ENCODE assay signal across 22 cellular contexts in genomic region chr12:108442077-108442476, GRCh38.
DNase-seq lines count a peak whose midpoint lies in the region; ATAC-seq and TF ChIP-seq lines count a peak whose summit lies in the region.
"Had no signal": no experiment of that assay in that cellular context is flagged by ENCODE, and none has a peak within 500 bp of the region (broad histone marks: within the 10 kb centered on the region; RNA-seq: fewer than 3 reads in every experiment).

No MANE protein-coding gene starts in this region.

- H2BK5ac ChIP-seq in H9 (ENCODE audit: insufficient read length, low read length) = no peak overlapping the region

- H3K27me3 ChIP-seq in H9 (ENCODE audit: insufficient read depth, low read length) = no peaks in the 10 kb centered on the region
- H3K27me3 ChIP-seq in iPS DF 6.9 (ENCODE audit: control insufficient read depth, insufficient read depth, low read length) = no peaks in the 10 kb centered on the region
- H3K27me3 ChIP-seq in ascending aorta = no peaks in the 10 kb centered on the region
- H3K27me3 ChIP-seq: cardiac muscle cell, ovary had no signal

- H3K4me3 Mint-ChIP-seq in H9 (peak overlapping the region; percentile 29 to 33; a peak in 4 of 5 replicates), osteocyte (ENCODE audit: unreplicated experiment) (no peak overlapping the region)
- H3K4me3 Mint-ChIP-seq: activated CD4-positive, alpha-beta T cell treated with anti-CD3 and anti-CD28 coated beads, Interleukin-2, amount 10 ng/mL, durations not matched to agents 7 days and 5 days; CD4-positive, CD25-positive, alpha-beta regulatory T cell; mesothelial cell of epicardium; stimulated activated memory B cell treated with anti-CD40 and anti-IgM and Interleukin-4, amounts not matched to agents 10 μg/mL and 1 μg/mL and 100 μg/mL, for 72 hours; type B pancreatic cell had no signal

- H3K27me3 Mint-ChIP-seq in H9 (ENCODE audit: low read depth) (no peaks in the 10 kb centered on the region), osteocyte (ENCODE audit: unreplicated experiment) (peaks cover 12% of the 10 kb centered on the region)

- no peak overlapping the region for H2BK15ac ChIP-seq in H9 (ENCODE audit: low read depth, low read length)

- no peak overlapping the region for H3K23ac ChIP-seq in H9 (ENCODE audit: insufficient read length, low read depth, low read length)

- intact Hi-C loops in ascending aorta (cut with DNase I) = no loop called here

- peaks cover 44 to 46% of the 10 kb centered on the region in 2 experiments for H3K4me1 Mint-ChIP-seq in H9
- H3K4me1 Mint-ChIP-seq in osteocyte (ENCODE audit: unreplicated experiment) = peaks cover 23% of the 10 kb centered on the region
- H3K4me1 Mint-ChIP-seq: activated CD4-positive, alpha-beta T cell treated with anti-CD3 and anti-CD28 coated beads, Interleukin-2, amount 10 ng/mL, durations not matched to agents 7 days and 5 days; stimulated activated memory B cell treated with anti-CD40 and anti-IgM and Interleukin-4, amounts not matched to agents 10 μg/mL and 1 μg/mL and 100 μg/mL, for 72 hours had no signal

- H4K20me1 ChIP-seq in H9 (ENCODE audit: control insufficient read depth, insufficient read depth, insufficient read length) = no peaks in the 10 kb centered on the region

- H3K4me1 ChIP-seq in H9 (ENCODE audit: insufficient read depth, low read length) (peaks cover 8% of the 10 kb centered on the region; the same call in 1 of the 2 replicates), iPS DF 6.9 (ENCODE audit: control insufficient read depth, insufficient read depth, low read length) (peaks cover 1% of the 10 kb centered on the region; the same call in 1 of the 2 replicates), ascending aorta (no peaks in the 10 kb centered on the region)

- H3K9me3 Mint-ChIP-seq in H9 (no peaks in the 10 kb centered on the region; a peak in 1 of 5 replicates), osteocyte (ENCODE audit: unreplicated experiment) (no peaks in the 10 kb centered on the region)
- H3K9me3 Mint-ChIP-seq: activated CD4-positive, alpha-beta T cell treated with anti-CD3 and anti-CD28 coated beads, Interleukin-2, amount 10 ng/mL, durations not matched to agents 7 days and 5 days; mesothelial cell of epicardium; stimulated activated memory B cell treated with anti-CD40 and anti-IgM and Interleukin-4, amounts not matched to agents 10 μg/mL and 1 μg/mL and 100 μg/mL, for 72 hours; type B pancreatic cell had no signal

- H3K36me3 Mint-ChIP-seq in H9 (ENCODE audit: insufficient read depth in 1 of 3, low read depth in 3 of 3) (peaks cover 0 to 2% (median 1%) of the 10 kb centered on the region in 3 experiments; a peak in 2 of 7 replicates), osteocyte (ENCODE audit: unreplicated experiment) (no peaks in the 10 kb centered on the region)
- H3K36me3 Mint-ChIP-seq: CD4-positive, CD25-positive, alpha-beta regulatory T cell; mesothelial cell of epicardium; stimulated activated memory B cell treated with anti-CD40 and anti-IgM and Interleukin-4, amounts not matched to agents 10 μg/mL and 1 μg/mL and 100 μg/mL, for 72 hours; type B pancreatic cell had no signal

- no CpG with 5 or more reads among the region's 3 CpGs for WGBS in H9 (ENCODE audit: extremely low coverage, insufficient read length, low lambda C conversion rate)
- WGBS in iPS DF 6.9 (ENCODE audit: insufficient coverage, insufficient read length) = no CpG with 5 or more reads among the region's 3 CpGs

- H3K4me3 ChIP-seq in SK-N-MC = no peak overlapping the region
- H3K4me3 ChIP-seq in iPS DF 6.9 (ENCODE audit: low read length) = no peak overlapping the region
- H3K4me3 ChIP-seq in ascending aorta = no peak overlapping the region
- H3K4me3 ChIP-seq: cardiac muscle cell, ovary had no signal

- H2AK5ac ChIP-seq in H9 (ENCODE audit: insufficient read length, low read length) = no peak overlapping the region

- no peak overlapping the region for H4K91ac ChIP-seq in H9 (ENCODE audit: insufficient read length, low read depth, low read length)

- no peaks in the 10 kb centered on the region for H3K79me1 ChIP-seq in H9 (ENCODE audit: insufficient read depth, low read depth, low read length, poor library complexity, severe bottlenecking)

- no peaks in the 10 kb centered on the region for H3K36me3 ChIP-seq in SK-N-MC (ENCODE audit: insufficient read depth, low read length)
- no peaks in the 10 kb centered on the region for H3K36me3 ChIP-seq in iPS DF 6.9 (ENCODE audit: control insufficient read depth, insufficient read depth, low read length)
- no peaks in the 10 kb centered on the region for H3K36me3 ChIP-seq in ascending aorta
- H3K36me3 ChIP-seq: cardiac muscle cell, ovary had no signal

- no peaks in the 10 kb centered on the region for H3K23me2 ChIP-seq in H9 (ENCODE audit: insufficient read length, low read depth, low read length, poor library complexity, severe bottlenecking)

- no peak overlapping the region for H3T11ph ChIP-seq in H9 (ENCODE audit: low read length)

- H3K27ac ChIP-seq in H9 (ENCODE audit: insufficient read length, low read depth, low read length) (peak overlapping the region; percentile 83), SK-N-MC (no peak overlapping the region), iPS DF 6.9 (ENCODE audit: low read length) (peak overlapping the region; percentile 98), ascending aorta (no peak overlapping the region)
- H3K27ac ChIP-seq: cardiac muscle cell, ovary had no signal

- no peak overlapping the region for H4K8ac ChIP-seq in H9 (replicated peaks; ENCODE audit: insufficient read length, low read depth, low read length)

- no peak overlapping the region for H2BK120ac ChIP-seq in H9 (ENCODE audit: low read depth, low read length, poor library complexity, severe bottlenecking)

- H3K4me2 ChIP-seq in H9 (ENCODE audit: insufficient read depth, insufficient read length, low read length) = peak overlapping the region; percentile 27

- H3K27ac Mint-ChIP-seq in H9 (peak overlapping the region; percentile 76 to 97 (median 97)), osteocyte (ENCODE audit: unreplicated experiment) (peak overlapping the region; percentile 53)
- H3K27ac Mint-ChIP-seq: activated CD4-positive, alpha-beta T cell treated with anti-CD3 and anti-CD28 coated beads, Interleukin-2, amount 10 ng/mL, durations not matched to agents 7 days and 5 days; CD4-positive, CD25-positive, alpha-beta regulatory T cell; mesothelial cell of epicardium; stimulated activated memory B cell treated with anti-CD40 and anti-IgM and Interleukin-4, amounts not matched to agents 10 μg/mL and 1 μg/mL and 100 μg/mL, for 72 hours; type B pancreatic cell had no signal

- H3K18ac ChIP-seq in H9 (ENCODE audit: insufficient read length, low read depth, low read length) = no peak overlapping the region

- no peak overlapping the region for H2BK20ac ChIP-seq in H9 (ENCODE audit: low read depth, low read length, poor library complexity, severe bottlenecking)

- TF ChIP-seq CTCF in H9 (conservative IDR thresholded peaks at IDR 0.05) (no peak), osteocyte (IDR thresholded peaks at IDR 0.05) (no peak), ascending aorta (IDR thresholded peaks at IDR 0.05) (no peak)

- H3K9me3 ChIP-seq in H9 (ENCODE audit: control insufficient read depth, low read depth, low read length) (no peaks in the 10 kb centered on the region), SK-N-MC (ENCODE audit: low read depth, low read length) (no peaks in the 10 kb centered on the region), iPS DF 6.9 (ENCODE audit: control insufficient read depth, insufficient read depth, low read length) (no peaks in the 10 kb centered on the region), ascending aorta (no peaks in the 10 kb centered on the region)
- H3K9me3 ChIP-seq: ovary had no signal

- no peak overlapping the region for H3K56ac ChIP-seq in H9 (ENCODE audit: insufficient read length, low read depth, low read length)

- peak; percentile 89 for DNase-seq in H9
- peak; percentile 84 for DNase-seq in SK-N-MC (ENCODE audit: low read depth, low spot score)
- peak; percentile 85 for DNase-seq in iPS DF 6.9 (ENCODE audit: low read depth, low spot score)
- no peak for DNase-seq in osteocyte (ENCODE audit: extremely low spot score, unreplicated experiment)
- no peak for DNase-seq in ascending aorta (ENCODE audit: low spot score in 2 of 2)
- DNase-seq: activated CD4-positive, alpha-beta T cell treated with anti-CD3 and anti-CD28 coated beads, Interleukin-2, amount 10 ng/mL, durations not matched to agents 7 days and 5 days; activated naive CD4-positive, alpha-beta T cell treated with anti-CD3 and anti-CD28 coated beads, Interleukin-2, amount 50 U/mL, for 16 hours; activated T-cell treated with anti-CD3 and anti-CD28 coated beads for 4 hours; CD4-positive, CD25-positive, alpha-beta regulatory T cell; effector CD8-positive, alpha-beta T cell; GDM1; NCI-H1436; NCI-H2227 treated with DMSO at 0.1 percent for 48 hours; ovary had no signal

- no peak overlapping the region for H2BK12ac ChIP-seq in H9 (ENCODE audit: insufficient read length, low read depth, low read length)

- H3K9ac ChIP-seq in H9 (ENCODE audit: extremely low read depth, insufficient read length, low read length) (no peak overlapping the region), SK-N-MC (ENCODE audit: insufficient read length) (no peak overlapping the region)

- H3K79me2 ChIP-seq in H9 (ENCODE audit: insufficient read depth, low read length) = no peaks in the 10 kb centered on the region

- H2AFZ ChIP-seq in H9 (ENCODE audit: low read length) = no peak overlapping the region

- no peak overlapping the region for H4K5ac ChIP-seq in H9 (ENCODE audit: insufficient read length, low read depth, low read length)

- no peak for ATAC-seq in GM19351 (IDR thresholded peaks at IDR 0.05; ENCODE audit: unreplicated experiment)
- no peak for ATAC-seq in HG03108 (IDR thresholded peaks at IDR 0.05; ENCODE audit: unreplicated experiment)
- no peak for ATAC-seq in HG02798 (IDR thresholded peaks at IDR 0.05; ENCODE audit: poor library complexity, unreplicated experiment)
- ATAC-seq: HCT116; stimulated activated memory B cell treated with anti-CD40 and anti-IgM and Interleukin-4, amounts not matched to agents 10 μg/mL and 1 μg/mL and 100 μg/mL, for 72 hours had no signal

- no peak overlapping the region for H3K4ac ChIP-seq in H9 (ENCODE audit: low read depth, low read length)

- no peak overlapping the region for H3K14ac ChIP-seq in H9 (ENCODE audit: insufficient read depth, low read length)

Comparison
In these comparisons a context has a peak if more than half of its experiments do, and no peak if none do; other contexts are left out.
1. DNase-seq: peak in H9 (single experiment), SK-N-MC (single experiment) and iPS DF 6.9 (single experiment); none in osteocyte (single experiment) and ascending aorta (0 of 2).
2. H3K27ac ChIP-seq: peak in H9 (single experiment) and iPS DF 6.9 (single experiment); none in SK-N-MC (single experiment) and ascending aorta (0 of 2).